Comparison of ENCODE assay signal across 8 cellular contexts in genomic region chr9:98057095-98057799, GRCh38. TPM values are rescaled to one million over a fixed set of nuclear protein-coding genes. Genes with fewer than 3 reads are reported as not detected.
DNase-seq lines count a peak whose midpoint lies in the region; ATAC-seq, FAIRE-seq and TF ChIP-seq lines count a peak whose summit lies in the region.

No MANE protein-coding gene starts in this region.

- CTCF ChIA-PET in HCT116 (lab: Charles Lee): interaction anchor here (1.3 to 1.8 kb wide), 2 partner anchors 12 to 22 kb away, joined by 5 to 8 read pairs; no protein-coding TSS in a partner anchor

- no peak for TF ChIP-seq RAD21 in HCT116 (IDR thresholded peaks at IDR 0.05; ENCODE audit: low read depth)

- DNase-seq in HCT116 (ENCODE audit: low read depth, low spot score): no peak
- DNase-seq in fibroblast of the aortic adventitia (ENCODE audit: low read depth): peak; percentile 25
- no peak for DNase-seq in frontal cortex (ENCODE audit: low spot score in 2 of 2)
- DNase-seq in NCI-H1436 treated with DMSO at 0.1 percent for 48 hours (lab: John Stamatoyannopoulos, UW): no peak

- peaks cover 22% of the 10 kb centered on the region for H3K36me3 ChIP-seq in BLaER1
- peaks cover 12 to 19% of the 10 kb centered on the region in 2 experiments; a peak in 3 of 4 replicates for H3K36me3 ChIP-seq in HCT116 (ENCODE audit: control insufficient read depth in 1 of 2, insufficient read depth in 2 of 2, low read length in 2 of 2)
- no peaks in the 10 kb centered on the region for H3K36me3 ChIP-seq in parathyroid adenoma (ENCODE audit: control insufficient read depth, insufficient read depth, low read length)

- H4K20me1 ChIP-seq in BLaER1: no peaks in the 10 kb centered on the region; the same call in 1 of the 2 replicates
- H4K20me1 ChIP-seq in HCT116 (ENCODE audit: insufficient read depth): no peaks in the 10 kb centered on the region

- RAD21 ChIA-PET in HCT116 (lab: Charles Lee; ENCODE audit: low non-redundant PET in 1 of 2, low total read pairs in 2 of 2, uncharacterized antibody in 2 of 2, unreplicated experiment in 2 of 2): no interaction called here

- no peak for FAIRE-seq in frontal cortex (lab: Jason Lieb, UNC)

- peak overlapping the region; percentile 78 for H3K4me2 ChIP-seq in BLaER1
- peak overlapping the region; percentile 86 for H3K4me2 ChIP-seq in HCT116 (ENCODE audit: low read length)
- H3K4me2 ChIP-seq in parathyroid adenoma (ENCODE audit: low read length): peak overlapping the region; percentile 68

- ATAC-seq in HCT116 (no peak), HG02973 (IDR thresholded peaks at IDR 0.05; ENCODE audit: unreplicated experiment) (no peak)

- H2AFZ ChIP-seq in HCT116 (ENCODE audit: low read depth, low read length, poor library complexity, severe bottlenecking) (no peak overlapping the region), parathyroid adenoma (peak overlapping the region; percentile 76)

- H3K9me2 ChIP-seq in HCT116 (ENCODE audit: insufficient read depth): no peaks in the 10 kb centered on the region

- H3K4me1 ChIP-seq in BLaER1 (peaks cover 20% of the 10 kb centered on the region), HCT116 (ENCODE audit: control insufficient read depth in 1 of 2, insufficient read depth in 2 of 2, low read length in 2 of 2) (peaks cover 9 to 33% of the 10 kb centered on the region in 2 experiments; a peak in 3 of 4 replicates), parathyroid adenoma (no peaks in the 10 kb centered on the region)

- no peaks in the 10 kb centered on the region for H3K9me3 ChIP-seq in BLaER1
- no peaks in the 10 kb centered on the region for H3K9me3 ChIP-seq in HCT116 (ENCODE audit: control insufficient read depth in 1 of 2, insufficient read depth in 1 of 2, low read depth in 1 of 2, low read length in 2 of 2)
- no peaks in the 10 kb centered on the region for H3K9me3 ChIP-seq in parathyroid adenoma (ENCODE audit: control insufficient read depth, low read length)

- POLR2A ChIA-PET in HCT116 (lab: Charles Lee): interaction anchor here (1.0 to 4.4 kb wide), 9 partner anchors 11 to 202 kb away, joined by 3 to 73 read pairs (median 4); partner anchors contain the start of gene TBC1D2

- H3K27me3 ChIP-seq in BLaER1 (no peaks in the 10 kb centered on the region), HCT116 (ENCODE audit: insufficient read depth, low read length) (no peaks in the 10 kb centered on the region), parathyroid adenoma (ENCODE audit: control insufficient read depth, insufficient read depth, low read length) (no peaks in the 10 kb centered on the region)

- intact Hi-C loops in HCT116 (cut with micrococcal nuclease): no loop called here

- BruUV-seq in HCT116 (replicated peaks; lab: Mats Ljungman, UMichigan): TSS peak; percentile 54

- H3K27ac ChIP-seq in BLaER1: peak overlapping the region; percentile 73
- H3K27ac ChIP-seq in HCT116 (ENCODE audit: low read depth, low read length): peak overlapping the region; percentile 78
- H3K27ac ChIP-seq in parathyroid adenoma: peak overlapping the region; percentile 68

- H3K4me3 ChIP-seq in BLaER1 (peak overlapping the region; percentile 85), HCT116 (replicated peaks in 1 of 2; ENCODE audit: low read depth in 1 of 2, low read length in 2 of 2) (peak overlapping the region; percentile 73 to 91), WI38 (ENCODE audit: low read depth, low read length) (peak overlapping the region; percentile 72), fibroblast of the aortic adventitia (ENCODE audit: low read depth, low read length) (peak overlapping the region; percentile 90), parathyroid adenoma (ENCODE audit: low read depth, low read length) (peak overlapping the region; percentile 57)

- TF ChIP-seq CTCF in HCT116 (IDR thresholded peaks at IDR 0.05 in 2 of 3, conservative IDR thresholded peaks at IDR 0.05 in 1 of 3; ENCODE audit: borderline replicate concordance in 1 of 3, insufficient read depth in 1 of 3, low read depth in 2 of 3, low read length in 2 of 3) (no peak), WI38 (IDR thresholded peaks at IDR 0.05; ENCODE audit: low read depth, low read length) (no peak), fibroblast of the aortic adventitia (IDR thresholded peaks at IDR 0.05; ENCODE audit: insufficient read depth, low read length) (no peak), parathyroid adenoma (IDR thresholded peaks at IDR 0.05) (no peak)

- H3K9ac ChIP-seq in BLaER1: peak overlapping the region; percentile 81
- peak overlapping the region; percentile 82 for H3K9ac ChIP-seq in HCT116 (ENCODE audit: low read length)
- no peak overlapping the region for H3K9ac ChIP-seq in parathyroid adenoma

- TF ChIP-seq POLR2A in HCT116 (IDR thresholded peaks at IDR 0.05; ENCODE audit: borderline replicate concordance, extremely low read depth, insufficient read depth, insufficient read length): no peak

- peaks cover 67% of the 10 kb centered on the region for H3K79me2 ChIP-seq in HCT116 (ENCODE audit: insufficient read depth, low read length)
- H3K79me2 ChIP-seq in parathyroid adenoma: no peaks in the 10 kb centered on the region

TF ChIP-seq in HCT116, 20 proteins besides CTCF, POLR2A, EP300 and RAD21:
- TF ChIP-seq ZFX (IDR thresholded peaks at IDR 0.05) (peak; percentile 21; the same call in 1 of the 2 replicates), EZH2phosphoT487 (IDR thresholded peaks at IDR 0.05; ENCODE audit: borderline replicate concordance) (no peak), YY1 (IDR thresholded peaks at IDR 0.05; ENCODE audit: extremely low read depth, insufficient replicate concordance, low read depth, low read length) (peak; percentile 7), CEBPB (IDR thresholded peaks at IDR 0.05; ENCODE audit: low read depth) (no peak)

RNA-seq across cellular contexts. Expression of gene NANS, which starts 0.7 kb away (rescaled TPM):
- total RNA-seq in HCT116 (2021; ENCODE audit: unreplicated experiment) (48.9 TPM), fibroblast of the aortic adventitia (ENCODE audit: low replicate concordance) (46.6 and 62.5 TPM in 2 replicates), frontal cortex (22.8 TPM)
- 81.9 and 82.1 TPM in 2 replicates for polyA plus RNA-seq in HCT116 (2012)
